Comparison of ENCODE assay signal across 8 cellular contexts in genomic region chr19:48332351-48332661, GRCh38.
DNase-seq lines count a peak whose midpoint lies in the region; ATAC-seq and TF ChIP-seq lines count a peak whose summit lies in the region.

No MANE protein-coding gene starts in this region.

- H3K27me3 ChIP-seq in HUES6 (ENCODE audit: control insufficient read depth, insufficient read depth, low read length) (no peaks in the 10 kb centered on the region), muscle layer of duodenum (ENCODE audit: low read depth, low read length) (no peaks in the 10 kb centered on the region)

- H3K27me3 Mint-ChIP-seq in central memory CD8-positive, alpha-beta T cell, result no peaks in the 10 kb centered on the region

- ATAC-seq in central memory CD8-positive, alpha-beta T cell (replicated peaks; ENCODE audit: extremely low read depth, poor library complexity, severe bottlenecking), result no peak
- ATAC-seq in HG03457 (IDR thresholded peaks at IDR 0.05; ENCODE audit: unreplicated experiment) (no peak), GM19452 (IDR thresholded peaks at IDR 0.05; ENCODE audit: unreplicated experiment) (no peak)

- H3K36me3 ChIP-seq in HUES6 (ENCODE audit: control insufficient read depth, insufficient read depth, low read length), result peaks cover 3% of the 10 kb centered on the region; the same call in 1 of the 2 replicates
- peaks cover 3 to 18% of the 10 kb centered on the region in 2 donors for H3K36me3 ChIP-seq in muscle layer of duodenum (ENCODE audit: control insufficient read depth in 1 of 2, insufficient read depth in 2 of 2, low read length in 2 of 2)

- H3K9me3 ChIP-seq in HUES6 (ENCODE audit: control insufficient read depth, insufficient read depth, low read depth, low read length) (peaks cover 11% of the 10 kb centered on the region; the same call in 1 of the 2 replicates), muscle layer of duodenum (ENCODE audit: control insufficient read depth in 1 of 2, low read length in 2 of 2) (no peaks in the 10 kb centered on the region)

- H3K27ac Mint-ChIP-seq in central memory CD8-positive, alpha-beta T cell (ENCODE audit: low read depth), result peak overlapping the region; percentile 96

- H3K27ac ChIP-seq in 22Rv1, result peak overlapping the region; percentile 97
- H3K27ac ChIP-seq in HUES6 (ENCODE audit: low read depth, low read length), result no peak overlapping the region
- peak overlapping the region; percentile 94 for H3K27ac ChIP-seq in muscle layer of duodenum (ENCODE audit: low read length)

- H3K4me1 ChIP-seq in HUES6 (ENCODE audit: control insufficient read depth, insufficient read depth, low read length) (peaks cover 21% of the 10 kb centered on the region), muscle layer of duodenum (ENCODE audit: control insufficient read depth in 1 of 2, insufficient read depth in 2 of 2, low read length in 2 of 2) (peaks cover 26 to 54% of the 10 kb centered on the region in 2 donors)

- peaks cover 46% of the 10 kb centered on the region for H3K36me3 Mint-ChIP-seq in central memory CD8-positive, alpha-beta T cell (ENCODE audit: insufficient read depth)

- DNase-seq in central memory CD8-positive, alpha-beta T cell (ENCODE audit: low spot score in 2 of 2), result no peak
- DNase-seq in NAMALWA (ENCODE audit: low spot score) (no peak), AG08395 (ENCODE audit: low spot score) (no peak)

- peak overlapping the region; percentile 99 for H3K4me3 Mint-ChIP-seq in central memory CD8-positive, alpha-beta T cell

- H3K4me1 Mint-ChIP-seq in central memory CD8-positive, alpha-beta T cell, result peaks cover 62% of the 10 kb centered on the region

- no peak for TF ChIP-seq CTCF in 22Rv1 (IDR thresholded peaks at IDR 0.05)

- H3K4me3 ChIP-seq in HUES6 (ENCODE audit: low read depth, low read length), result peak overlapping the region; percentile 52
- peak overlapping the region; percentile 68 to 73 for H3K4me3 ChIP-seq in muscle layer of duodenum (ENCODE audit: low read depth in 1 of 2, low read length in 2 of 2)

- H3K9me3 Mint-ChIP-seq in central memory CD8-positive, alpha-beta T cell, result no peaks in the 10 kb centered on the region

- peak overlapping the region; percentile 22 for H3K9ac ChIP-seq in HUES6 (ENCODE audit: low read length)
